ENCODE assay signal across 29 cellular contexts in genomic region chr5:1144638-1145396, GRCh38. TPM values are rescaled to one million over a fixed set of nuclear protein-coding genes. Genes with fewer than 3 reads are reported as not detected.
"Had no signal": no experiment of that assay in that cellular context is flagged by ENCODE, and none has a peak within 500 bp of the region (broad histone marks: within the 10 kb centered on the region; RNA-seq: fewer than 3 reads in every experiment).

No MANE protein-coding gene starts in this region.

- DNase-seq: activated CD4-positive, alpha-beta T cell treated with anti-CD3 and anti-CD28 coated beads for 48 hours; activated CD4-positive, alpha-beta T cell treated with anti-CD3 and anti-CD28 coated beads, Interleukin-2, amount 50 U/mL, for 48 hours; activated CD8-positive, alpha-beta memory T cell treated with anti-CD3 and anti-CD28 coated beads for 24 hours; activated effector memory CD4-positive, alpha-beta T cell treated with anti-CD3 and anti-CD28 coated beads, Interleukin-2, amount 50 U/mL, for 16 hours; activated naive CD4-positive, alpha-beta T cell treated with anti-CD3 and anti-CD28 coated beads for 36 hours; activated naive CD8-positive, alpha-beta T cell treated with anti-CD3 and anti-CD28 coated beads for 36 hours; cortex of kidney; foreskin keratinocyte; ovary; retina; stimulated activated CD4-positive, alpha-beta T cell treated with anti-CD3 and anti-CD28 coated beads, Interleukin-1b, Interleukin-23, amount 100 ng/mL, for 48 hours; stimulated activated CD4-positive, alpha-beta T cell treated with anti-CD3 and anti-CD28 coated beads, Interleukin-4, amount 100 ng/mL, for 4 hours; stimulated activated CD8-positive, alpha-beta memory T cell treated with anti-CD3 and anti-CD28 coated beads, Interleukin-4, amount 100 ng/mL, for 48 hours; stimulated activated naive B cell treated with anti-CD40 and anti-IgM and Interleukin-4, amounts not matched to agents 10 μg/mL and 1 μg/mL and 100 μg/mL, for 72 hours; T-helper 9 cell; tibial artery; WERI-Rb-1 had no signal

- FAIRE-seq: TTC549 had no signal

- H3K4me2 ChIP-seq: smooth muscle cell had no signal

- ATAC-seq: activated CD4-positive, CD25-positive, alpha-beta regulatory T cell treated with anti-CD3 and anti-CD28 coated beads, Interleukin-2, amount 50 U/mL, for 24 hours; foreskin keratinocyte; left ventricle myocardium superior; stimulated activated naive B cell treated with anti-CD40 and anti-IgM and Interleukin-4, amounts not matched to agents 10 μg/mL and 1 μg/mL and 100 μg/mL, for 72 hours had no signal

- H3K36me3 ChIP-seq: adrenal gland, esophagus muscularis mucosa, neutrophil, ovary, prostate gland, stomach, tibial artery, WERI-Rb-1 had no signal

- H3K4me3 ChIP-seq: adrenal gland, esophagus muscularis mucosa, ovary, prostate gland, smooth muscle cell, stomach, tibial artery had no signal

- H3K9me3 ChIP-seq: adrenal gland, esophagus muscularis mucosa, neutrophil, ovary, prostate gland, stomach, tibial artery had no signal

- H3K27ac ChIP-seq: adrenal gland, esophagus muscularis mucosa, foreskin keratinocyte, neutrophil, ovary, prostate gland, stomach, tibial artery, WERI-Rb-1 had no signal

- H3K4me1 ChIP-seq: adrenal gland, foreskin keratinocyte had no signal

- H3K27me3 ChIP-seq: ovary had no signal

RNA-seq across cellular contexts. Expression of gene SLC6A19, which starts 56.6 kb away (rescaled TPM):
- total RNA-seq: activated naive CD4-positive, alpha-beta T cell treated with anti-CD3 and anti-CD28 coated beads for 36 hours; activated naive CD8-positive, alpha-beta T cell treated with anti-CD3 and anti-CD28 coated beads for 36 hours; adrenal gland; chondrocyte; esophagus muscularis mucosa; foreskin keratinocyte; left ventricle myocardium superior; lung microvascular endothelial cell; smooth muscle cell; ureter had no signal
- polyA plus RNA-seq: adrenal gland, foreskin keratinocyte, ovary, smooth muscle cell had no signal
